16 cellular contexts compared by ENCODE assay signal in genomic region chr11:120027546-120028180, GRCh38.
DNase-seq lines count a peak whose midpoint lies in the region; TF ChIP-seq lines count a peak whose summit lies in the region.
"Had no signal": no experiment of that assay in that cellular context is flagged by ENCODE, and none has a peak within 500 bp of the region (broad histone marks: within the 10 kb centered on the region; RNA-seq: fewer than 3 reads in every experiment).

No MANE protein-coding gene starts in this region.

- peak overlapping the region; percentile 63 for H2BK15ac ChIP-seq in neuronal stem cell (ENCODE audit: low read length)

- H2BK12ac ChIP-seq in neuronal stem cell (ENCODE audit: low read length), result no peak overlapping the region

- H3K4me2 ChIP-seq in BLaER1 treated with 17β-estradiol and CSF1 and Interleukin-3, amounts not matched to agents 10 nM and 100 nM, result peak overlapping the region in 7 of 11 experiments; percentile 11 to 33 (median 28); a peak in 6 of 22 replicates
- no peak overlapping the region for H3K4me2 ChIP-seq in neuronal stem cell (ENCODE audit: insufficient read depth, low read length, poor library complexity, severe bottlenecking)

- peaks cover 0 to 17% (median 8%) of the 10 kb centered on the region in 10 experiments; a peak in 8 of 20 replicates for H3K4me1 ChIP-seq in BLaER1 treated with 17β-estradiol and CSF1 and Interleukin-3, amounts not matched to agents 10 nM and 100 nM
- H3K4me1 ChIP-seq in colonic mucosa (no peaks in the 10 kb centered on the region), neuronal stem cell (ENCODE audit: control insufficient read depth in 2 of 2, insufficient read depth in 1 of 2, low read depth in 1 of 2, low read length in 2 of 2) (peaks cover 0 to 32% of the 10 kb centered on the region in 2 donors)
- H3K4me1 ChIP-seq: Peyer's patch, SJSA1 had no signal

- H2AFZ ChIP-seq in neuronal stem cell (ENCODE audit: low read length), result no peak overlapping the region
- H2AFZ ChIP-seq: GM23248 had no signal

- no peak overlapping the region for H3K14ac ChIP-seq in neuronal stem cell (ENCODE audit: low read length)

- H3K4me3 ChIP-seq in BLaER1 treated with 17β-estradiol and CSF1 and Interleukin-3, amounts not matched to agents 10 nM and 100 nM, result no peak overlapping the region
- no peak overlapping the region for H3K4me3 ChIP-seq in colonic mucosa
- H3K4me3 ChIP-seq in neuronal stem cell (ENCODE audit: low read length in 2 of 2), result no peak overlapping the region
- H3K4me3 ChIP-seq: GM23248, Peyer's patch, SJSA1 had no signal

- no peak overlapping the region for H2AK5ac ChIP-seq in neuronal stem cell (ENCODE audit: low read depth, low read length)

- no CpG with 5 or more reads among the region's 11 CpGs for WGBS in neuronal stem cell (ENCODE audit: extremely low coverage in 2 of 2, insufficient read length in 2 of 2, insufficient replicate concordance in 1 of 2), 2 donors

- intact Hi-C loops in colonic mucosa (cut with DNase I), result no loop called here

- H3K9ac ChIP-seq in BLaER1 treated with 17β-estradiol and CSF1 and Interleukin-3, amounts not matched to agents 10 nM and 100 nM, result no peak overlapping the region
- no peak overlapping the region for H3K9ac ChIP-seq in colonic mucosa (ENCODE audit: low read depth in 2 of 2, low read length in 2 of 2)
- H3K9ac ChIP-seq in neuronal stem cell (ENCODE audit: low read depth, low read length, poor library complexity), result no peak overlapping the region
- H3K9ac ChIP-seq: GM23248 had no signal

- H2BK5ac ChIP-seq in neuronal stem cell (ENCODE audit: low read length), result no peak overlapping the region

- H4K8ac ChIP-seq in neuronal stem cell (ENCODE audit: low read depth, low read length), result no peak overlapping the region

- peaks cover 0 to 13% (median 7%) of the 10 kb centered on the region in 11 experiments; a peak in 11 of 22 replicates for H3K9me3 ChIP-seq in BLaER1 treated with 17β-estradiol and CSF1 and Interleukin-3, amounts not matched to agents 10 nM and 100 nM (replicated peaks in 1 of 11)
- H3K9me3 ChIP-seq in colonic mucosa, result no peaks in the 10 kb centered on the region
- no peaks in the 10 kb centered on the region for H3K9me3 ChIP-seq in neuronal stem cell (replicated peaks in 1 of 2; ENCODE audit: control insufficient read depth in 2 of 2, insufficient read depth in 1 of 2, low read depth in 1 of 2, low read length in 2 of 2)
- H3K9me3 ChIP-seq: Peyer's patch, SJSA1 had no signal

- H3K27ac ChIP-seq in BLaER1 treated with 17β-estradiol and CSF1 and Interleukin-3, amounts not matched to agents 10 nM and 100 nM, result no peak overlapping the region
- H3K27ac ChIP-seq in colonic mucosa (no peak overlapping the region), neuronal stem cell (replicated peaks; ENCODE audit: low read length) (no peak overlapping the region)
- H3K27ac ChIP-seq: 22Rv1, GM23248, Peyer's patch, SJSA1 had no signal

- H3K23ac ChIP-seq in neuronal stem cell (ENCODE audit: low read depth, low read length, poor library complexity), result no peak overlapping the region

- H3K4ac ChIP-seq in neuronal stem cell (ENCODE audit: low read length), result no peak overlapping the region

- H3K36me3 ChIP-seq in BLaER1 treated with 17β-estradiol and CSF1 and Interleukin-3, amounts not matched to agents 10 nM and 100 nM, result no peaks in the 10 kb centered on the region
- H3K36me3 ChIP-seq in colonic mucosa (no peaks in the 10 kb centered on the region), neuronal stem cell (replicated peaks in 1 of 2; ENCODE audit: control insufficient read depth in 2 of 2, insufficient read depth in 2 of 2, low read length in 2 of 2) (no peaks in the 10 kb centered on the region)
- H3K36me3 ChIP-seq: Peyer's patch, SJSA1 had no signal

- no peaks in the 10 kb centered on the region for H3K79me1 ChIP-seq in neuronal stem cell (ENCODE audit: low read depth, low read length)

- peaks cover 10 to 20% (median 15%) of the 10 kb centered on the region in 11 experiments for H3K27me3 ChIP-seq in BLaER1 treated with 17β-estradiol and CSF1 and Interleukin-3, amounts not matched to agents 10 nM and 100 nM
- no peaks in the 10 kb centered on the region for H3K27me3 ChIP-seq in colonic mucosa
- no peaks in the 10 kb centered on the region for H3K27me3 ChIP-seq in neuronal stem cell (ENCODE audit: control insufficient read depth in 3 of 3, insufficient read depth in 3 of 3, low read depth in 1 of 3, low read length in 3 of 3)
- H3K27me3 ChIP-seq: Peyer's patch, SJSA1 had no signal

- no peak overlapping the region for H2BK120ac ChIP-seq in neuronal stem cell (ENCODE audit: low read depth, low read length)

- DNase-seq in DMS79 treated with DMSO at 0.1 percent for 48 hours (lab: John Stamatoyannopoulos, UW), result peak; percentile 47
- no peak for DNase-seq in DMS79 (lab: John Stamatoyannopoulos, UW)
- DNase-seq in colonic mucosa, result peak; percentile 3
- no peak for DNase-seq in neuronal stem cell (ENCODE audit: low spot score)
- no peak for DNase-seq in MV-4-11 (lab: John Stamatoyannopoulos, UW)
- DNase-seq in activated CD4-positive, CD25-positive, alpha-beta regulatory T cell treated with anti-CD3 and anti-CD28 coated beads, Interleukin-2, amount 50 U/mL, for 72 hours, result no peak
- no peak for DNase-seq in NOMO-1 treated with DMSO at 0.1 percent for 48 hours (lab: John Stamatoyannopoulos, UW; ENCODE audit: unreplicated experiment)
- DNase-seq: AML-193, GM23248, NCI-H1694 treated with DMSO at 0.1 percent for 48 hours, NCI-H226, NCI-H526 had no signal

- no peak overlapping the region for H3K18ac ChIP-seq in neuronal stem cell (ENCODE audit: low read length)

- peaks cover 0 to 4% (median 0%) of the 10 kb centered on the region in 11 experiments; a peak in 1 of 22 replicates for H4K20me1 ChIP-seq in BLaER1 treated with 17β-estradiol and CSF1 and Interleukin-3, amounts not matched to agents 10 nM and 100 nM

- no peak overlapping the region for H4K91ac ChIP-seq in neuronal stem cell (ENCODE audit: low read depth, low read length, poor library complexity)

- no peak for TF ChIP-seq CTCF in colonic mucosa (IDR thresholded peaks at IDR 0.05)

Comparison
In these comparisons a context has a peak if more than half of its experiments do, and no peak if none do; other contexts are left out.
1. DNase-seq: peak in DMS79 treated with DMSO at 0.1 percent for 48 hours (single experiment) and colonic mucosa (single experiment); none in DMS79 (single experiment), neuronal stem cell (single experiment), MV-4-11 (single experiment), activated CD4-positive, CD25-positive, alpha-beta regulatory T cell treated with anti-CD3 and anti-CD28 coated beads, Interleukin-2, amount 50 U/mL, for 72 hours (single experiment) and NOMO-1 treated with DMSO at 0.1 percent for 48 hours (single experiment).